Comparison of ENCODE assay signal across 29 cellular contexts in the genomic region with DNA sequence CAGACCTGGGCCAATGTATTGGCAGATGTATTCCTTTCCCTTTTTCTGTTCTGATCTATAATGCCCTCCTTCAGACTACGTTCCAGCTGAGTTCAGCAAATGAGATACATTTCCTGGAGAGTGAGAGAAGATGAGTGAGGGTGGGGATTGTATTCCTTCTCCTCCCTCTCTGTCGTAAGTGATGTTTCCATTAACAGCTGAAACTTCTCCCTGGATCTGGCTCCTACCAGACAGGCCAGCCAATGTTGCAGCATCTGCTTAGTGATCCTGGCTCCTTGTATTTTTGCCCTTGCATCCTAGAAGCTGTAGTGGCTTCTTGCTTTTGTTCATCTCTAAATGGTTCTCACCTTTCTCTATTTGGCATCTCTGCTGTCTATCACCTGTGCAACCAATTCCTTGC.
"Had no signal": no experiment of that assay in that cellular context is flagged by ENCODE, and none has a peak within 500 bp of the region (broad histone marks: within the 10 kb centered on the region; RNA-seq: fewer than 3 reads in every experiment).

No MANE protein-coding gene starts in this region.

- H3K4me1 ChIP-seq: Peyer's patch had no signal

- H3K36me3 ChIP-seq: Peyer's patch, SJSA1 had no signal

- H3K9me3 ChIP-seq: Peyer's patch, SJSA1 had no signal

- H3K27me3 ChIP-seq: Peyer's patch, SJSA1 had no signal

- ATAC-seq: activated naive CD4-positive, alpha-beta T cell treated with anti-CD3 and anti-CD28 coated beads, Interleukin-2, amount 50 U/mL, for 72 hours; activated naive CD8-positive, alpha-beta T cell treated with anti-CD3 and anti-CD28 coated beads, Interleukin-2, amount 50 U/mL, for 24 hours; activated T-cell treated with anti-CD3 and anti-CD28 coated beads, Interleukin-2, amount 50 U/mL, for 4 hours; T-helper 17 cell; WTC11 had no signal

- H3K4me3 ChIP-seq: Peyer's patch, SJSA1 had no signal

- DNase-seq: activated CD4-positive, alpha-beta memory T cell treated with anti-CD3 and anti-CD28 coated beads for 36 hours; activated CD4-positive, alpha-beta T cell treated with anti-CD3 and anti-CD28 coated beads, Interleukin-2, amount 10 ng/mL, durations not matched to agents 7 days and 5 days; activated CD4-positive, CD25-positive, alpha-beta regulatory T cell treated with anti-CD3 and anti-CD28 coated beads, Interleukin-2, amount 50 U/mL, for 72 hours; activated CD8-positive, alpha-beta memory T cell treated with anti-CD3 and anti-CD28 coated beads for 24 hours; activated effector memory CD4-positive, alpha-beta T cell treated with anti-CD3 and anti-CD28 coated beads, Interleukin-2, amount 50 U/mL, for 16 hours; activated naive CD4-positive, alpha-beta T cell treated with Interleukin-2 at 50 U/mL for 16 hours; activated naive CD8-positive, alpha-beta T cell treated with anti-CD3 and anti-CD28 coated beads, Interleukin-2, amount 50 U/mL, for 24 hours; activated T-cell treated with anti-CD3 and anti-CD28 coated beads, Interleukin-2, amount 50 U/mL, for 4 hours; amniotic stem cell; Kasumi-1; KBM-7; NCI-H1105 treated with DMSO at 0.1 percent for 48 hours; NCI-H1436 treated with DMSO at 0.1 percent for 48 hours; NCI-H187; NCI-H2081 treated with DMSO at 0.1 percent for 48 hours; NCI-H2171 treated with DMSO at 0.1 percent for 48 hours; NCI-H345; NCI-H510A; NCI-H526 treated with DMSO at 0.1 percent for 48 hours; NCI-H82; OCI-M1; Peyer's patch; SHP77; T-helper 17 cell; T-helper 9 cell had no signal

- H3K27ac ChIP-seq: Peyer's patch, RWPE1, SJSA1 had no signal
